In genomic region chr6:156449128-156449527, GRCh38 we compare ENCODE assay signal across 18 cellular contexts.
DNase-seq lines count a peak whose midpoint lies in the region; ATAC-seq and TF ChIP-seq lines count a peak whose summit lies in the region.
"Had no signal": no experiment of that assay in that cellular context is flagged by ENCODE, and none has a peak within 500 bp of the region (broad histone marks: within the 10 kb centered on the region; RNA-seq: fewer than 3 reads in every experiment).

No MANE protein-coding gene starts in this region.

- DNase-seq in NCI-H748 (lab: John Stamatoyannopoulos, UW; ENCODE audit: unreplicated experiment) (peak; percentile 18), NCI-H748 treated with DMSO at 0.1 percent for 48 hours (lab: John Stamatoyannopoulos, UW) (no peak), NCI-H2171 treated with DMSO at 0.1 percent for 48 hours (lab: John Stamatoyannopoulos, UW) (peak; percentile 48), epithelial cell of esophagus (ENCODE audit: low read depth) (peak; percentile 71), stomach (peak; percentile 41), SKM-1 (lab: John Stamatoyannopoulos, UW; ENCODE audit: unreplicated experiment) (no peak)
- DNase-seq: activated CD4-positive, alpha-beta T cell treated with anti-CD3 and anti-CD28 coated beads, Interleukin-2, amount 50 U/mL, for 48 hours; activated T-cell treated with anti-CD3 and anti-CD28 coated beads, Interleukin-2, amount 50 U/mL, for 1 hour; CD4-positive, CD25-positive, alpha-beta regulatory T cell; effector CD4-positive, alpha-beta T cell; hypothalamus; KBM-7; midbrain; NCI-H526 treated with DMSO at 0.1 percent for 48 hours; Peyer's patch had no signal

- intact Hi-C loops in stomach (cut with DNase I; ENCODE audit: low total_unique reads) = no loop called here

- no peak overlapping the region for H3K27ac ChIP-seq in stomach
- H3K27ac ChIP-seq: A549, Peyer's patch had no signal

- peaks cover 0 to 8% (median 3%) of the 10 kb centered on the region in 4 donors for H3K4me1 ChIP-seq in stomach
- H3K4me1 ChIP-seq: A549, Peyer's patch had no signal

- TF ChIP-seq POLR2A in stomach (IDR thresholded peaks at IDR 0.05) = no peak

- H3K4me3 ChIP-seq in epithelial cell of esophagus (ENCODE audit: low read length) (no peak overlapping the region), stomach (no peak overlapping the region)
- H3K4me3 ChIP-seq: A549, Peyer's patch had no signal

- no peak for ATAC-seq in GM19467 (IDR thresholded peaks at IDR 0.05; ENCODE audit: unreplicated experiment)
- ATAC-seq in HG03442 (IDR thresholded peaks at IDR 0.05; ENCODE audit: unreplicated experiment) = no peak
- ATAC-seq: A549 had no signal

- H3K9me3 ChIP-seq in stomach = no peaks in the 10 kb centered on the region
- H3K9me3 ChIP-seq: A549, Peyer's patch had no signal

- no peak for TF ChIP-seq EP300 in stomach (IDR thresholded peaks at IDR 0.05)

- no peaks in the 10 kb centered on the region for H3K36me3 ChIP-seq in stomach
- H3K36me3 ChIP-seq: Peyer's patch had no signal

- WGBS in stomach, 5 donors = 51 to 62% (median 57%) methylated on average over 4 of the region's 4 CpGs

- H3K27me3 ChIP-seq in stomach = no peaks in the 10 kb centered on the region
- H3K27me3 ChIP-seq: Peyer's patch had no signal

- TF ChIP-seq CTCF in epithelial cell of esophagus (IDR thresholded peaks at IDR 0.05; ENCODE audit: insufficient read depth, low read depth, low read length, missing control alignments) (peak; percentile 34), stomach (IDR thresholded peaks at IDR 0.05) (no peak)

Comparison
In these comparisons a context has a peak if more than half of its experiments do, and no peak if none do; other contexts are left out.
1. DNase-seq: peak in NCI-H748 (single experiment), NCI-H2171 treated with DMSO at 0.1 percent for 48 hours (single experiment), epithelial cell of esophagus (single experiment) and stomach (single experiment); none in NCI-H748 treated with DMSO at 0.1 percent for 48 hours (single experiment) and SKM-1 (single experiment).